26 cellular contexts compared by ENCODE assay signal in genomic region chrX:42378857-42379256, GRCh38.
"Had no signal": no experiment of that assay in that cellular context is flagged by ENCODE, and none has a peak within 500 bp of the region (broad histone marks: within the 10 kb centered on the region; RNA-seq: fewer than 3 reads in every experiment).

No MANE protein-coding gene starts in this region.

- H3K27ac Mint-ChIP-seq: immature natural killer cell; mesothelial cell of epicardium; naive thymus-derived CD4-positive, alpha-beta T cell had no signal

- H3K36me3 ChIP-seq: esophagus squamous epithelium, gastrocnemius medialis, heart left ventricle, left lung, lower lobe of right lung had no signal

- H3K4me2 ChIP-seq: hepatocyte had no signal

- H3K4me3 ChIP-seq: coronary artery, dorsolateral prefrontal cortex, esophagus squamous epithelium, gastrocnemius medialis, heart left ventricle, hepatocyte, left lung, lower lobe of right lung had no signal

- H3K36me3 Mint-ChIP-seq: immature natural killer cell; mesothelial cell of epicardium; naive thymus-derived CD4-positive, alpha-beta T cell had no signal

- H3K4me3 Mint-ChIP-seq: immature natural killer cell; mesothelial cell of epicardium; naive thymus-derived CD4-positive, alpha-beta T cell had no signal

- DNase-seq: dermis blood vessel endothelial cell; dorsolateral prefrontal cortex; effector CD4-positive, alpha-beta T cell; effector memory CD4-positive, alpha-beta T cell; erythroblast; esophagus squamous epithelium; foreskin fibroblast; foreskin melanocyte; gastrocnemius medialis; heart left ventricle; hypothalamus; immature natural killer cell; islet precursor cell; kidney; kidney glomerular epithelial cell; left lung; left ventricle myocardium superior; lower lobe of right lung; mesenchymal stem cell; naive thymus-derived CD4-positive, alpha-beta T cell had no signal

- H3K27ac ChIP-seq: coronary artery, dorsolateral prefrontal cortex, epithelial cell of prostate, esophagus squamous epithelium, gastrocnemius medialis, heart left ventricle, hepatocyte, left lung, lower lobe of right lung had no signal

- H3K27me3 Mint-ChIP-seq: naive thymus-derived CD4-positive, alpha-beta T cell had no signal

- H3K27me3 ChIP-seq: esophagus squamous epithelium, hepatocyte, left lung had no signal

- H3K79me2 ChIP-seq: hepatocyte had no signal

- H3K9me3 Mint-ChIP-seq: immature natural killer cell; naive thymus-derived CD4-positive, alpha-beta T cell had no signal

- H2AFZ ChIP-seq: hepatocyte had no signal

- H3K9me3 ChIP-seq: esophagus squamous epithelium, gastrocnemius medialis, heart left ventricle, left lung, lower lobe of right lung had no signal

- ATAC-seq: esophagus mucosa; gastrocnemius medialis; heart left ventricle; left lung; left ventricle myocardium superior; lower lobe of right lung; naive thymus-derived CD4-positive, alpha-beta T cell had no signal

- FAIRE-seq: endothelial cell of umbilical vein, kidney had no signal

- H3K4me1 Mint-ChIP-seq: immature natural killer cell; mesothelial cell of epicardium; naive thymus-derived CD4-positive, alpha-beta T cell had no signal

- H3K4me1 ChIP-seq: esophagus squamous epithelium, gastrocnemius medialis, heart left ventricle, left lung, lower lobe of right lung had no signal
